18 cellular contexts compared by ENCODE assay signal in the genomic region with DNA sequence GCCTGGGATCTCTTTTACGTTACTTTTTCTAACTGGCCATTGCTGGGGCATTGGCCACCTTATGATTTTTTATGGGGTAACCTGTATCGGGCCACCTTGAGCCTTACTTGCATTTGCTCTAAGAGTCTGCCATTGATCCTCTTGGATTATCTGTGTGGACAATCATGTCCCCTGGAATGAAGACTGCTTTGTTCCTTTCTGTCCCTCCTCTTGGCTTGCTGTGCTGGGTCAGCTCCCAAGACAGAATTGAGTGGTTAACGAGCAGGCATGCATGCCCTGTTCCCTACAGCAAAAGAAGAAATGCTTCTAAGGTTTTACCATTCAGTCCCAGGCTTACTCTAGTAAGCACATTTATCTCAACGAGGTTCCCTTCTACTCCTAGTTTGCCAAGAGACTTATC. TPM values are rescaled to one million over a fixed set of nuclear protein-coding genes. Genes with fewer than 3 reads are reported as not detected.
A peak's percentile ranks its signal among the peaks of the same experiment; 100 is the strongest.
DNase-seq lines count a peak whose midpoint lies in the region; ATAC-seq and TF ChIP-seq lines count a peak whose summit lies in the region.
"Had no signal": no experiment of that assay in that cellular context is flagged by ENCODE, and none has a peak within 500 bp of the region (broad histone marks: within the 10 kb centered on the region; RNA-seq: fewer than 3 reads in every experiment).

No MANE protein-coding gene starts in this region.

- H3K9me3 Mint-ChIP-seq in activated naive CD8-positive, alpha-beta T cell (ENCODE audit: low read depth) = no peaks in the 10 kb centered on the region
- no peaks in the 10 kb centered on the region for H3K9me3 Mint-ChIP-seq in activated naive CD8-positive, alpha-beta T cell treated with anti-CD3 and anti-CD28 coated beads, Interleukin-2, amount 50 U/mL, for 24 hours
- H3K9me3 Mint-ChIP-seq in naive thymus-derived CD4-positive, alpha-beta T cell = peaks cover 0 to 6% (median 0%) of the 10 kb centered on the region in 11 donors

- no peak for DNase-seq in activated naive CD8-positive, alpha-beta T cell treated with anti-CD3 and anti-CD28 coated beads, Interleukin-2, amount 50 U/mL, for 24 hours
- DNase-seq in dorsolateral prefrontal cortex (no peak), NCI-H2196 treated with DMSO at 0.1 percent for 48 hours (lab: John Stamatoyannopoulos, UW; ENCODE audit: unreplicated experiment) (no peak)
- no peak for DNase-seq in naive thymus-derived CD4-positive, alpha-beta T cell
- DNase-seq in effector memory CD4-positive, alpha-beta T cell = no peak
- DNase-seq: DMS79, NCI-H1105 treated with DMSO at 0.1 percent for 48 hours, NCI-H1694, NCI-H2081 treated with DMSO at 0.1 percent for 48 hours, NCI-H510A, NCI-H774, OCI-M1, Right ventricle myocardium superior had no signal

- no peaks in the 10 kb centered on the region for H3K27me3 Mint-ChIP-seq in activated naive CD8-positive, alpha-beta T cell
- no peaks in the 10 kb centered on the region for H3K27me3 Mint-ChIP-seq in activated naive CD8-positive, alpha-beta T cell treated with anti-CD3 and anti-CD28 coated beads, Interleukin-2, amount 50 U/mL, for 24 hours
- H3K27me3 Mint-ChIP-seq in naive thymus-derived CD4-positive, alpha-beta T cell = no peaks in the 10 kb centered on the region

- H3K4me1 Mint-ChIP-seq in activated naive CD8-positive, alpha-beta T cell (ENCODE audit: low read depth) = peaks cover 45% of the 10 kb centered on the region
- peaks cover 38% of the 10 kb centered on the region for H3K4me1 Mint-ChIP-seq in activated naive CD8-positive, alpha-beta T cell treated with anti-CD3 and anti-CD28 coated beads, Interleukin-2, amount 50 U/mL, for 24 hours
- peaks cover 7 to 61% (median 54%) of the 10 kb centered on the region in 7 donors for H3K4me1 Mint-ChIP-seq in naive thymus-derived CD4-positive, alpha-beta T cell

- POLR2A ChIA-PET in naive thymus-derived CD4-positive, alpha-beta T cell (lab: Charles Lee) = interaction anchor here (10.0 to 15.7 kb wide), 2 partner anchors 16 to 44 kb away, joined by 581 to 1031 read pairs; a partner anchor contains a TSS

- CTCF ChIA-PET in naive thymus-derived CD4-positive, alpha-beta T cell (lab: Charles Lee) = interaction anchor here (0.9 to 1.5 kb wide), 2 partner anchors 41 to 49 kb away, joined by 3 to 12 read pairs; no protein-coding TSS in a partner anchor

- H3K36me3 Mint-ChIP-seq in activated naive CD8-positive, alpha-beta T cell = no peaks in the 10 kb centered on the region
- no peaks in the 10 kb centered on the region for H3K36me3 Mint-ChIP-seq in activated naive CD8-positive, alpha-beta T cell treated with anti-CD3 and anti-CD28 coated beads, Interleukin-2, amount 50 U/mL, for 24 hours (ENCODE audit: low read depth)
- peaks cover 0 to 37% (median 0%) of the 10 kb centered on the region in 5 donors for H3K36me3 Mint-ChIP-seq in naive thymus-derived CD4-positive, alpha-beta T cell

- ATAC-seq in activated naive CD8-positive, alpha-beta T cell treated with anti-CD3 and anti-CD28 coated beads, Interleukin-2, amount 50 U/mL, for 24 hours = no peak
- no peak for ATAC-seq in naive thymus-derived CD4-positive, alpha-beta T cell
- no peak for ATAC-seq in GM18867 (IDR thresholded peaks at IDR 0.05; ENCODE audit: unreplicated experiment)

- peak overlapping the region in 58 of 59 donors; percentile 1 to 98 (median 88) for H3K27ac ChIP-seq in dorsolateral prefrontal cortex
- H3K27ac ChIP-seq in naive thymus-derived CD4-positive, alpha-beta T cell (ENCODE audit: low read depth, low read length) = no peak overlapping the region
- H3K27ac ChIP-seq in effector memory CD4-positive, alpha-beta T cell (ENCODE audit: insufficient read depth, low read length, poor library complexity, severe bottlenecking) = no peak overlapping the region
- H3K27ac ChIP-seq: BLaER1 had no signal

- H3K4me1 ChIP-seq in naive thymus-derived CD4-positive, alpha-beta T cell (ENCODE audit: control insufficient read depth in 2 of 2, insufficient read depth in 2 of 2, low read length in 2 of 2) = peaks cover 22 to 45% of the 10 kb centered on the region in 2 donors
- H3K4me1 ChIP-seq in effector memory CD4-positive, alpha-beta T cell (ENCODE audit: control insufficient read depth, insufficient read depth, low read length, poor library complexity, severe bottlenecking) = peaks cover 33% of the 10 kb centered on the region

- H3K36me3 ChIP-seq in naive thymus-derived CD4-positive, alpha-beta T cell (ENCODE audit: control insufficient read depth in 2 of 3, insufficient read depth in 3 of 3, low read length in 3 of 3) = no peaks in the 10 kb centered on the region
- H3K36me3 ChIP-seq in effector memory CD4-positive, alpha-beta T cell (ENCODE audit: control insufficient read depth, insufficient read depth, low read length) = no peaks in the 10 kb centered on the region
- H3K36me3 ChIP-seq: BLaER1 had no signal

- H3K4me3 ChIP-seq in dorsolateral prefrontal cortex = no peak overlapping the region
- H3K4me3 ChIP-seq in naive thymus-derived CD4-positive, alpha-beta T cell (ENCODE audit: low read length) = no peak overlapping the region
- H3K4me3 ChIP-seq in effector memory CD4-positive, alpha-beta T cell (ENCODE audit: insufficient read depth, low read depth, low read length, poor library complexity, severe bottlenecking) = no peak overlapping the region
- H3K4me3 ChIP-seq: BLaER1 had no signal

- no peaks in the 10 kb centered on the region for H3K9me3 ChIP-seq in naive thymus-derived CD4-positive, alpha-beta T cell (ENCODE audit: control insufficient read depth in 2 of 3, low read length in 3 of 3)
- H3K9me3 ChIP-seq in effector memory CD4-positive, alpha-beta T cell (ENCODE audit: control insufficient read depth, low read length) = no peaks in the 10 kb centered on the region
- H3K9me3 ChIP-seq: BLaER1 had no signal

- TF ChIP-seq CTCF in dorsolateral prefrontal cortex (IDR thresholded peaks at IDR 0.05 in 54 of 56, conservative IDR thresholded peaks at IDR 0.05 in 2 of 56; ENCODE audit: low read depth in 1 of 56, partially characterized antibody in 56 of 56) = no peak

- H3K4me3 Mint-ChIP-seq in activated naive CD8-positive, alpha-beta T cell = no peak overlapping the region
- H3K4me3 Mint-ChIP-seq in activated naive CD8-positive, alpha-beta T cell treated with anti-CD3 and anti-CD28 coated beads, Interleukin-2, amount 50 U/mL, for 24 hours = no peak overlapping the region
- H3K4me3 Mint-ChIP-seq in naive thymus-derived CD4-positive, alpha-beta T cell = peak overlapping the region in 2 of 10 donors; percentile 9 to 96

- peaks cover 0 to 18% (median 0%) of the 10 kb centered on the region in 45 donors for H3K27me3 ChIP-seq in dorsolateral prefrontal cortex
- no peaks in the 10 kb centered on the region for H3K27me3 ChIP-seq in naive thymus-derived CD4-positive, alpha-beta T cell (ENCODE audit: control insufficient read depth in 2 of 2, insufficient read depth in 2 of 2, low read length in 2 of 2)
- no peaks in the 10 kb centered on the region for H3K27me3 ChIP-seq in effector memory CD4-positive, alpha-beta T cell (replicated peaks; ENCODE audit: control insufficient read depth, insufficient read depth, low read length, poor library complexity, severe bottlenecking)
- H3K27me3 ChIP-seq: BLaER1 had no signal

- intact Hi-C loops in dorsolateral prefrontal cortex (cut with DNase I) = no loop called here
- intact Hi-C loops in naive thymus-derived CD4-positive, alpha-beta T cell (cut with micrococcal nuclease) = loop anchor here in 1 of 2 donors (10.0 kb wide), 1 partner anchor 273 kb away; no protein-coding TSS in a partner anchor

- peak overlapping the region; percentile 66 for H3K27ac Mint-ChIP-seq in activated naive CD8-positive, alpha-beta T cell
- no peak overlapping the region for H3K27ac Mint-ChIP-seq in activated naive CD8-positive, alpha-beta T cell treated with anti-CD3 and anti-CD28 coated beads, Interleukin-2, amount 50 U/mL, for 24 hours
- peak overlapping the region in 8 of 9 donors; percentile 20 to 99 (median 98) for H3K27ac Mint-ChIP-seq in naive thymus-derived CD4-positive, alpha-beta T cell

RNA-seq across cellular contexts. Expression of a gene that starts 46.3 kb away (rescaled TPM):
- total RNA-seq in dorsolateral prefrontal cortex = 100 to 1,000 TPM in 74 of 120 experiments, 10 to 100 TPM in 46; 24.0 to 522 (median 118) TPM
- total RNA-seq in naive thymus-derived CD4-positive, alpha-beta T cell = 100 to 1,000 TPM; 124 to 575 (median 159) TPM
- polyA plus RNA-seq in naive thymus-derived CD4-positive, alpha-beta T cell = 100 to 1,000 TPM; 355 to 408 TPM
- total RNA-seq: A673, H4 had no signal

RNA-seq across cellular contexts. Expression of a gene that starts 49.8 kb away (rescaled TPM):
- total RNA-seq in dorsolateral prefrontal cortex = 100 to 1,000 TPM in 1 of 120 experiments, 10 to 100 TPM in 119; 47.0 to 101 (median 70.2) TPM
- 10 to 100 TPM; 26.3 to 72.9 (median 60.5) TPM for total RNA-seq in naive thymus-derived CD4-positive, alpha-beta T cell
- polyA plus RNA-seq in naive thymus-derived CD4-positive, alpha-beta T cell = 10 to 100 TPM; 38.6 to 41.5 TPM

Comparison
In these comparisons a context has a peak if more than half of its experiments do, and no peak if none do; other contexts are left out.
1. H3K27ac ChIP-seq: peak in dorsolateral prefrontal cortex (58 of 59); none in naive thymus-derived CD4-positive, alpha-beta T cell (single experiment) and effector memory CD4-positive, alpha-beta T cell (single experiment).